In genomic region chr1:116373451-116374339, GRCh38 we compare ENCODE assay signal across 8 cellular contexts. TPM values are rescaled to one million over a fixed set of nuclear protein-coding genes. Genes with fewer than 3 reads are reported as not detected.
A peak's percentile ranks its signal among the peaks of the same experiment; 100 is the strongest.
DNase-seq lines count a peak whose midpoint lies in the region; ATAC-seq, FAIRE-seq and TF ChIP-seq lines count a peak whose summit lies in the region.

No MANE protein-coding gene starts in this region.

- H3K27ac Mint-ChIP-seq in activated naive CD4-positive, alpha-beta T cell treated with anti-CD3 and anti-CD28 coated beads, Interleukin-2, amount 50 U/mL, for 72 hours: peak overlapping the region; percentile 97 to 98

- DNase-seq in NCI-H526 (lab: John Stamatoyannopoulos, UW) (peak; percentile 32 to 61), NCI-H526 treated with DMSO at 0.1 percent for 48 hours (lab: John Stamatoyannopoulos, UW) (no peak), SJCRH30 (peak; percentile 66 to 68), cardiac muscle cell (ENCODE audit: low read depth in 1 of 2, low spot score in 1 of 2) (peak; percentile 53 to 56), pancreas (peak; percentile 62 to 86 (median 78)), vagina (ENCODE audit: extremely low spot score in 2 of 2) (no peak)
- peak; percentile 52 to 67 for DNase-seq in activated naive CD4-positive, alpha-beta T cell treated with anti-CD3 and anti-CD28 coated beads, Interleukin-2, amount 50 U/mL, for 72 hours (ENCODE audit: low spot score in 2 of 2)

- H3K36me3 ChIP-seq in SJCRH30: no peaks in the 10 kb centered on the region
- H3K36me3 ChIP-seq in cardiac muscle cell: no peaks in the 10 kb centered on the region
- no peaks in the 10 kb centered on the region for H3K36me3 ChIP-seq in pancreas
- no peaks in the 10 kb centered on the region for H3K36me3 ChIP-seq in vagina

- 0 to 1% methylated on average over 29 to 82 of the region's 82 CpGs for WGBS in pancreas, 2 donors

- H3K9me3 Mint-ChIP-seq in activated naive CD4-positive, alpha-beta T cell treated with anti-CD3 and anti-CD28 coated beads, Interleukin-2, amount 50 U/mL, for 72 hours: no peaks in the 10 kb centered on the region

- H3K27me3 ChIP-seq in SJCRH30: no peaks in the 10 kb centered on the region
- no peaks in the 10 kb centered on the region for H3K27me3 ChIP-seq in cardiac muscle cell
- no peaks in the 10 kb centered on the region for H3K27me3 ChIP-seq in pancreas
- no peaks in the 10 kb centered on the region for H3K27me3 ChIP-seq in vagina

- peak in 1 of 2 donors; percentile 29 for TF ChIP-seq POLR2A in vagina (IDR thresholded peaks at IDR 0.05)

- H3K4me1 ChIP-seq in SJCRH30 (peaks cover 16% of the 10 kb centered on the region; the same call in 1 of the 2 replicates), cardiac muscle cell (ENCODE audit: low read depth) (peaks cover 20% of the 10 kb centered on the region), pancreas (peaks cover 11 to 37% (median 27%) of the 10 kb centered on the region in 3 donors), vagina (peaks cover 50% of the 10 kb centered on the region)

- TF ChIP-seq CTCF in cardiac muscle cell (IDR thresholded peaks at IDR 0.05; ENCODE audit: low read depth, low read length) (no peak), pancreas (IDR thresholded peaks at IDR 0.05) (no peak), vagina (IDR thresholded peaks at IDR 0.05) (no peak)

- H3K4me3 ChIP-seq in SJCRH30 (peak overlapping the region; percentile 86), cardiac muscle cell (peak overlapping the region; percentile 93), pancreas (peak overlapping the region; percentile 82 to 96 (median 91)), vagina (peak overlapping the region; percentile 92 to 98)

- no peak for FAIRE-seq in pancreas (lab: Jason Lieb, UNC)

- H3K9me3 ChIP-seq in SJCRH30 (replicated peaks) (no peaks in the 10 kb centered on the region), cardiac muscle cell (ENCODE audit: low read depth) (no peaks in the 10 kb centered on the region), pancreas (no peaks in the 10 kb centered on the region), vagina (no peaks in the 10 kb centered on the region)

- H3K27ac ChIP-seq in SJCRH30 (peak overlapping the region; percentile 55), cardiac muscle cell (peak overlapping the region; percentile 97), pancreas (peak overlapping the region; percentile 91 to 96 (median 94)), vagina (peak overlapping the region; percentile 97)

- intact Hi-C loops in pancreas (cut with DNase I): loop anchor here in 2 of 3 donors (10.0 kb wide), 2 partner anchors 59 to 219 kb away; no protein-coding TSS in a partner anchor
- intact Hi-C loops in vagina (cut with DNase I): loop anchor here (10.0 kb wide), 1 partner anchor 209 kb away; no protein-coding TSS in a partner anchor

- peaks cover 20 to 25% of the 10 kb centered on the region in 2 donors for H3K36me3 Mint-ChIP-seq in activated naive CD4-positive, alpha-beta T cell treated with anti-CD3 and anti-CD28 coated beads, Interleukin-2, amount 50 U/mL, for 72 hours

- ATAC-seq in HG03520 (IDR thresholded peaks at IDR 0.05; ENCODE audit: unreplicated experiment) (peak; percentile 0), pancreas (peak; percentile 26 to 52 (median 31))
- peak; percentile 2 to 12 for ATAC-seq in activated naive CD4-positive, alpha-beta T cell treated with anti-CD3 and anti-CD28 coated beads, Interleukin-2, amount 50 U/mL, for 72 hours

RNA-seq across cellular contexts. Expression of gene ATP1A1, which starts 0.7 kb away (rescaled TPM):
- total RNA-seq in SJCRH30 (2014; rRNA removed; shearing (Covaris generic)): 110 and 112 TPM in 2 replicates
- total RNA-seq in activated naive CD4-positive, alpha-beta T cell treated with anti-CD3 and anti-CD28 coated beads, Interleukin-2, amount 50 U/mL, for 72 hours: 100 to 1,000 TPM; 220 to 337 TPM
- total RNA-seq in cardiac muscle cell (754 and 1,350 TPM in 2 replicates), pancreas (100 to 1,000 TPM; 338 to 735 (median 584) TPM), vagina (358 TPM)
- polyA plus RNA-seq in cardiac muscle cell (665 and 1,094 TPM in 2 replicates), pancreas (100 to 1,000 TPM; 226 to 459 TPM)

Comparison
In these comparisons a context has a peak if more than half of its experiments do, and no peak if none do; other contexts are left out.
1. DNase-seq: peak in NCI-H526 (2 of 2), SJCRH30 (2 of 2), activated naive CD4-positive, alpha-beta T cell treated with anti-CD3 and anti-CD28 coated beads, Interleukin-2, amount 50 U/mL, for 72 hours (2 of 2), cardiac muscle cell (2 of 2) and pancreas (6 of 6); none in NCI-H526 treated with DMSO at 0.1 percent for 48 hours (single experiment) and vagina (0 of 2).
2. Peak in every context shown above with its lines, with median percentiles within 50 percentile points of each other: ATAC-seq, H3K27ac ChIP-seq and H3K4me3 ChIP-seq.